In the genomic region with DNA sequence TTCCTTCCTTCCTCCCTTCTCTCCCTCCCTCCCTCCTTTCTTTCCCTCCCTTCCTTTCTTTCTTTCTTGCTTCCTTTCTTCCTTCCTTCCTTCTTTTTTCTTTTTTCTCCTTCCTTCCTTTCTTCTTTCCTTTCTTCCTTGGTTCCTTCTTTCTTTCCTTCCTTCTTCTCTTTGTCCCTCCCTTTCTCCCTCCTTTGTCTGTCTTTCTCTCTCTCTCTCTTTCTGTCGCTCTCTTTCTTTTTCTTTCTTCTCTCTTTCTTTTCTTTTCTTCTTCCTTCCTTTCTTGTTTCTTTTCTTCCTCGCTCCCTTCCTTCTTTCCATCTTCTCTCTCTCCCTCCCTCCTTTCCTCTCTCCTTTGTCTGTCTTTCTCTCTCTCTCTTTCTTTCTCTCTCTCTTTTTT, we compare ENCODE assay signal across 17 cellular contexts.
DNase-seq lines count a peak whose midpoint lies in the region; ATAC-seq, FAIRE-seq and TF ChIP-seq lines count a peak whose summit lies in the region.
"Had no signal": no experiment of that assay in that cellular context is flagged by ENCODE, and none has a peak within 500 bp of the region (broad histone marks: within the 10 kb centered on the region; RNA-seq: fewer than 3 reads in every experiment).

No MANE protein-coding gene starts in this region.

- no peak overlapping the region for H3K4me2 ChIP-seq in SK-N-SH
- no peak overlapping the region for H3K4me2 ChIP-seq in astrocyte (ENCODE audit: low read length)
- H3K4me2 ChIP-seq: BLaER1 treated with 17β-estradiol and CSF1 and Interleukin-3, amounts not matched to agents 10 nM and 100 nM had no signal

- H3K27me3 ChIP-seq in SK-N-SH (ENCODE audit: insufficient read depth) (no peaks in the 10 kb centered on the region), astrocyte (ENCODE audit: insufficient read depth, low read length) (peaks cover 6% of the 10 kb centered on the region), gastroesophageal sphincter (no peaks in the 10 kb centered on the region)
- H3K27me3 ChIP-seq: BLaER1 treated with 17β-estradiol and CSF1 and Interleukin-3, amounts not matched to agents 10 nM and 100 nM had no signal

- no peaks in the 10 kb centered on the region for H3F3A ChIP-seq in SK-N-SH (replicated peaks; ENCODE audit: insufficient read depth)

- H3K4me1 ChIP-seq in SK-N-SH (ENCODE audit: control insufficient read depth in 1 of 2, insufficient read depth in 2 of 2, low read depth in 1 of 2, low read length in 1 of 2) (no peaks in the 10 kb centered on the region; a peak in 1 of 4 replicates), astrocyte (ENCODE audit: insufficient read depth, low read length) (no peaks in the 10 kb centered on the region), gastroesophageal sphincter (no peaks in the 10 kb centered on the region)

- 88% methylated on average over 2 of the region's 2 CpGs for WGBS in SK-N-SH (ENCODE audit: low lambda C conversion rate)
- 83 to 86% methylated on average over 1 of the region's 2 CpGs for WGBS in gastroesophageal sphincter (ENCODE audit: low coverage in 1 of 2), 2 donors

- H3K9me3 ChIP-seq in SK-N-SH (no peaks in the 10 kb centered on the region), astrocyte (ENCODE audit: insufficient read depth, low read depth, low read length) (no peaks in the 10 kb centered on the region), gastroesophageal sphincter (no peaks in the 10 kb centered on the region)
- H3K9me3 ChIP-seq: HAP-1 had no signal

- H3K27ac ChIP-seq in SK-N-SH (ENCODE audit: low read depth in 2 of 2, low read length in 1 of 2) (no peak overlapping the region), astrocyte (ENCODE audit: low read depth, low read length) (no peak overlapping the region), gastroesophageal sphincter (no peak overlapping the region)
- H3K27ac ChIP-seq: 22Rv1; BLaER1 treated with 17β-estradiol and CSF1 and Interleukin-3, amounts not matched to agents 10 nM and 100 nM had no signal

- ATAC-seq in SK-N-SH treated with all-trans-retinoic acid at 6 μM for 48 hours (no peak), gastroesophageal sphincter (no peak)

- H3K36me3 Mint-ChIP-seq in Calu3 (ENCODE audit: insufficient read depth, unreplicated experiment) (no peaks in the 10 kb centered on the region), astrocyte (ENCODE audit: low read depth, unreplicated experiment) (no peaks in the 10 kb centered on the region), progenitor cell of endocrine pancreas (ENCODE audit: insufficient read depth) (no peaks in the 10 kb centered on the region)
- H3K36me3 Mint-ChIP-seq: CD4-positive, CD25-positive, alpha-beta regulatory T cell had no signal

- no peak for TF ChIP-seq EP300 in SK-N-SH (IDR thresholded peaks at IDR 0.05; ENCODE audit: borderline replicate concordance in 1 of 2, low read depth in 1 of 2, low read length in 1 of 2)
- no peak for TF ChIP-seq EP300 in gastroesophageal sphincter (IDR thresholded peaks at IDR 0.05)

- H3K79me2 ChIP-seq in SK-N-SH (ENCODE audit: insufficient read depth) (no peaks in the 10 kb centered on the region), astrocyte (ENCODE audit: insufficient read depth, low read length) (no peaks in the 10 kb centered on the region)

- no peak for TF ChIP-seq RAD21 in SK-N-SH (IDR thresholded peaks at IDR 0.05; ENCODE audit: low read length)

- H3K4me3 Mint-ChIP-seq in Calu3 (ENCODE audit: low read depth, unreplicated experiment) (no peak overlapping the region), astrocyte (ENCODE audit: unreplicated experiment) (no peak overlapping the region), progenitor cell of endocrine pancreas (ENCODE audit: low read depth) (no peak overlapping the region)
- H3K4me3 Mint-ChIP-seq: CD4-positive, CD25-positive, alpha-beta regulatory T cell; HFFc6 had no signal

- H4K20me1 ChIP-seq in SK-N-SH (ENCODE audit: insufficient read depth), result no peaks in the 10 kb centered on the region
- H4K20me1 ChIP-seq in astrocyte (ENCODE audit: insufficient read depth, low read length), result no peaks in the 10 kb centered on the region
- H4K20me1 ChIP-seq: BLaER1 treated with 17β-estradiol and CSF1 and Interleukin-3, amounts not matched to agents 10 nM and 100 nM had no signal

- POLR2A ChIA-PET in SK-N-SH (lab: Yijun Ruan, JAX), result no interaction called here

- no peaks in the 10 kb centered on the region for H3K9me2 ChIP-seq in SK-N-SH

- no peak for TF ChIP-seq POLR2A in gastroesophageal sphincter (IDR thresholded peaks at IDR 0.05)

- H3K27me3 Mint-ChIP-seq in Calu3 (ENCODE audit: unreplicated experiment) (no peaks in the 10 kb centered on the region), astrocyte (ENCODE audit: low read depth, unreplicated experiment) (no peaks in the 10 kb centered on the region), progenitor cell of endocrine pancreas (no peaks in the 10 kb centered on the region)
- H3K27me3 Mint-ChIP-seq: CD4-positive, CD25-positive, alpha-beta regulatory T cell had no signal

- intact Hi-C loops in Calu3 (cut with micrococcal nuclease; ENCODE audit: unreplicated experiment), result loop anchor here (2.0 to 10.0 kb wide), 2 partner anchors 179 to 723 kb away; no protein-coding TSS in a partner anchor

- H3K4me3 ChIP-seq in SK-N-SH (ENCODE audit: low read depth in 2 of 2, low read length in 1 of 2) (no peak overlapping the region), astrocyte (ENCODE audit: insufficient read depth, low read depth, low read length) (no peak overlapping the region), gastroesophageal sphincter (no peak overlapping the region)
- H3K4me3 ChIP-seq: BLaER1 treated with 17β-estradiol and CSF1 and Interleukin-3, amounts not matched to agents 10 nM and 100 nM; HAP-1 had no signal

- H3K27ac Mint-ChIP-seq in Calu3 (ENCODE audit: unreplicated experiment) (peak overlapping the region; percentile 38), astrocyte (ENCODE audit: unreplicated experiment) (peak overlapping the region; percentile 67), progenitor cell of endocrine pancreas (peak overlapping the region; percentile 59)
- H3K27ac Mint-ChIP-seq: CD4-positive, CD25-positive, alpha-beta regulatory T cell; HFFc6 had no signal

- H3K9me3 Mint-ChIP-seq in Calu3 (ENCODE audit: low read depth, unreplicated experiment) (peaks cover 10% of the 10 kb centered on the region), astrocyte (ENCODE audit: unreplicated experiment) (no peaks in the 10 kb centered on the region), progenitor cell of endocrine pancreas (ENCODE audit: low read depth) (peaks cover 8% of the 10 kb centered on the region)
- H3K9me3 Mint-ChIP-seq: HFFc6 had no signal

- no peak for DNase-seq in SK-N-SH
- DNase-seq in Calu3, result no peak
- no peak for DNase-seq in astrocyte (ENCODE audit: low read depth)
- no peak for DNase-seq in progenitor cell of endocrine pancreas (ENCODE audit: low spot score, unreplicated experiment)
- DNase-seq in NOMO-1 treated with dmso at 0.1 percent for 144 hours (lab: John Stamatoyannopoulos, UW; ENCODE audit: unreplicated experiment), result no peak
- DNase-seq: AML-193; CD4-positive, CD25-positive, alpha-beta regulatory T cell; DMS 273 treated with DMSO at 0.1 percent for 48 hours; GOT3; HFFc6 had no signal

- peak overlapping the region; percentile 54; the same call in 1 of the 2 replicates for H2AFZ ChIP-seq in SK-N-SH (ENCODE audit: low read depth)
- no peak overlapping the region for H2AFZ ChIP-seq in astrocyte (ENCODE audit: low read depth, low read length)

- CTCF ChIA-PET in SK-N-SH (lab: Yijun Ruan, JAX), result interaction anchor here (0.7 kb wide), 1 partner anchor 1740 kb away, joined by 3 read pairs; no protein-coding TSS in a partner anchor
- CTCF ChIA-PET in Calu3 (lab: Charles Lee), result no interaction called here

- FAIRE-seq in astrocyte (lab: Jason Lieb, UNC), result no peak
- FAIRE-seq: GM18507, HTR-8/SVneo had no signal

- no peak overlapping the region for H3K9ac ChIP-seq in SK-N-SH
- no peak overlapping the region for H3K9ac ChIP-seq in astrocyte (ENCODE audit: low read length)
- H3K9ac ChIP-seq: BLaER1 treated with 17β-estradiol and CSF1 and Interleukin-3, amounts not matched to agents 10 nM and 100 nM had no signal

- H3K36me3 ChIP-seq in SK-N-SH (replicated peaks in 1 of 2; ENCODE audit: control insufficient read depth in 1 of 2, insufficient read depth in 2 of 2, low read length in 1 of 2) (no peaks in the 10 kb centered on the region), astrocyte (ENCODE audit: insufficient read depth, low read length) (no peaks in the 10 kb centered on the region), gastroesophageal sphincter (no peaks in the 10 kb centered on the region)
- H3K36me3 ChIP-seq: BLaER1 treated with 17β-estradiol and CSF1 and Interleukin-3, amounts not matched to agents 10 nM and 100 nM; HAP-1 had no signal

- H3K4me1 Mint-ChIP-seq in Calu3 (ENCODE audit: low read depth, unreplicated experiment) (peaks cover 6% of the 10 kb centered on the region), astrocyte (ENCODE audit: low read depth, unreplicated experiment) (peaks cover 37% of the 10 kb centered on the region), progenitor cell of endocrine pancreas (ENCODE audit: low read depth) (peaks cover 46% of the 10 kb centered on the region)
- H3K4me1 Mint-ChIP-seq: CD4-positive, CD25-positive, alpha-beta regulatory T cell had no signal

- BruUV-seq in Calu3 (replicated peaks; lab: Mats Ljungman, UMichigan), result no TSS peak

- TF ChIP-seq CTCF in SK-N-SH (IDR thresholded peaks at IDR 0.05), result no peak
- no peak for TF ChIP-seq CTCF in Calu3 (IDR thresholded peaks at IDR 0.05; ENCODE audit: unreplicated experiment)
- no peak for TF ChIP-seq CTCF in astrocyte (IDR thresholded peaks at IDR 0.05; ENCODE audit: insufficient read depth, low read depth, low read length)
- no peak for TF ChIP-seq CTCF in progenitor cell of endocrine pancreas (IDR thresholded peaks at IDR 0.05; ENCODE audit: unreplicated experiment)
- no peak for TF ChIP-seq CTCF in gastroesophageal sphincter (IDR thresholded peaks at IDR 0.05)

TF ChIP-seq in SK-N-SH, 30 proteins besides CTCF, POLR2A, EP300 and RAD21 (continues in another document):
- TF ChIP-seq FOXJ3 (CRISPR knock-in tag; IDR thresholded peaks at IDR 0.05) (no peak), MEF2A (IDR thresholded peaks at IDR 0.05; ENCODE audit: borderline replicate concordance, low read depth) (no peak), FOXM1 (IDR thresholded peaks at IDR 0.05; ENCODE audit: low read depth) (no peak), GABPA (IDR thresholded peaks at IDR 0.05; ENCODE audit: low read depth) (no peak)

TF ChIP-seq in SK-N-SH treated with all-trans-retinoic acid at 6 μM for 48 hours, 23 proteins besides CTCF, POLR2A, EP300 and RAD21:
- TF ChIP-seq ARNTL (CRISPR knock-in tag; IDR thresholded peaks at IDR 0.05; ENCODE audit: borderline replicate concordance, low read depth) (no peak), ZNF565 (CRISPR knock-in tag; conservative IDR thresholded peaks at IDR 0.05; ENCODE audit: low read depth) (no peak), ZNF8 (CRISPR knock-in tag; IDR thresholded peaks at IDR 0.05) (no peak), PPARA (CRISPR knock-in tag; IDR thresholded peaks at IDR 0.05; ENCODE audit: borderline replicate concordance) (no peak), ZFP3 (CRISPR knock-in tag; IDR thresholded peaks at IDR 0.05) (no peak)
